Comparison of ENCODE assay signal across 1 cellular context in the genomic region with DNA sequence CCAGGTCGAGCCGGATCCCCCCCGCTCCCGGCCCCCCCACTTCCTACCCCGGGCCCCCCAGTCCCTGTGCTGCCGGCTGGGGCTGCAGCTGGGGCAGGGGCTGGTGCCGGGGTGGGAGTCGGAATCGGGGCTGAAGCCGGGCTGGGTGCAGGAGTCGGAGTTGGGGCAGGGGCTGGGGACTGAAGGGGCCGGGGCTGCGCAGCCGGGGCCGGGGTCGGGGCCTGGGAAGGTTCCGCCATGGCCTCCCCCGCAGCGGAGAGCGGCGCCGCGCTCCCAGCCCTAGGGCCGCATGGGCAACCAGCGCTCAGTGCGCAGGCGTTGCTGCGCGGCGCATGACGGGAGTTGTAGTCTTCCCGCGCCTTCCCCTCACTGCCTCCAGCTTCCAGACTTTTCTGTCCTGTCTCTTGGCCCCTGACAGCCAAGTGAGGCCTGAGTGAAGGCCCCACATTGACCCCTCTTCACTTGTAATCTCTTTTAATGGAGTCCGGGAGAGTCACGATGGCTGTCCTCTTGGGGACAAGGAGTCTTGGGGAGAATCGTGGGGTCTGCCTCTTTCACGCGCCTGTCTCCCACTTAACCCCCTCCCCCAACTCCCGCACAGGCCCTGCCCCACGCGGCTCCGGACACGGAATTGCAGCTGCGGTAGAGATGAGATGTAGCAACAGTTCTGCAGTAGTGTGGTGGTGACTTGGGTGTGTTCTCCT.
TF ChIP-seq lines count a peak whose summit lies in the region.

KAT2A (minus strand) TSS at position 302 of the 704 bp plus-strand sequence; CDS start at position 239, 63 bp downstream.

TF ChIP-seq in HepG2, 621 proteins besides CTCF, POLR2A, EP300 and RAD21 (continued from another document and continues in another):
- TF ChIP-seq USF2 (IDR thresholded peaks at IDR 0.05; ENCODE audit: low read depth, low read length) (no peak), USF2 (CRISPR knock-in tag; IDR thresholded peaks at IDR 0.05; ENCODE audit: borderline replicate concordance) (no peak), ZNF713 (CRISPR knock-in tag; IDR thresholded peaks at IDR 0.05) (0 out of 2 replicates have a peak, but pooled peaks have one; percentile 32), ZNF446 (CRISPR knock-in tag; IDR thresholded peaks at IDR 0.05) (no peak), ZNF607 (CRISPR knock-in tag; IDR thresholded peaks at IDR 0.05; ENCODE audit: borderline replicate concordance) (peak; percentile 56; the same call in 1 of the 2 replicates), YEATS2 (CRISPR knock-in tag; IDR thresholded peaks at IDR 0.05; ENCODE audit: borderline replicate concordance) (peak; percentile 66; the same call in 1 of the 2 replicates), SAFB2 (CRISPR knock-in tag; IDR thresholded peaks at IDR 0.05; ENCODE audit: borderline replicate concordance, low read depth) (peak; percentile 39; the same call in 1 of the 2 replicates), MTA3 (CRISPR knock-in tag; IDR thresholded peaks at IDR 0.05) (no peak), HMGXB4 (CRISPR knock-in tag; IDR thresholded peaks at IDR 0.05; ENCODE audit: borderline replicate concordance in 1 of 2, low read depth in 1 of 2) (peak; percentile 44 to 59; a peak in 3 of 4 replicates), ZNF644 (CRISPR knock-in tag; IDR thresholded peaks at IDR 0.05; ENCODE audit: low read depth) (no peak), GFI1 (CRISPR knock-in tag; IDR thresholded peaks at IDR 0.05; ENCODE audit: borderline replicate concordance) (peak; percentile 18; the same call in 1 of the 2 replicates), REPIN1 (CRISPR knock-in tag; IDR thresholded peaks at IDR 0.05; ENCODE audit: borderline replicate concordance, low read depth) (peak; percentile 56; the same call in 1 of the 2 replicates), MNT (IDR thresholded peaks at IDR 0.05) (peak; percentile 28; the same call in 1 of the 2 replicates), SYNCRIP (IDR thresholded peaks at IDR 0.05; ENCODE audit: insufficient read depth, low read depth, low read length) (no peak), TBP (CRISPR knock-in tag; IDR thresholded peaks at IDR 0.05) (no peak), CBFB (CRISPR knock-in tag; IDR thresholded peaks at IDR 0.05) (peak; percentile 49; the same call in 1 of the 2 replicates), ZNF232 (CRISPR knock-in tag; IDR thresholded peaks at IDR 0.05; ENCODE audit: borderline replicate concordance) (no peak), ZNF431 (CRISPR knock-in tag; IDR thresholded peaks at IDR 0.05; ENCODE audit: borderline replicate concordance, low read depth) (peak; percentile 40; the same call in 1 of the 2 replicates), SALL2 (CRISPR knock-in tag; IDR thresholded peaks at IDR 0.05) (peak; percentile 49; the same call in 1 of the 2 replicates), ZNF20 (CRISPR knock-in tag; IDR thresholded peaks at IDR 0.05) (no peak), MED1 (CRISPR knock-in tag; IDR thresholded peaks at IDR 0.05) (peak; percentile 49; the same call in 1 of the 2 replicates), PHF8 (CRISPR knock-in tag; IDR thresholded peaks at IDR 0.05) (peak; percentile 84), FOXK1 (CRISPR knock-in tag; IDR thresholded peaks at IDR 0.05; ENCODE audit: borderline replicate concordance, low read depth) (peak; percentile 35; the same call in 1 of the 2 replicates), ELF3 (CRISPR knock-in tag; IDR thresholded peaks at IDR 0.05) (peak; percentile 29; the same call in 1 of the 2 replicates), ZHX2 (IDR thresholded peaks at IDR 0.05; ENCODE audit: low read depth) (no peak; the same call in 1 of the 2 replicates), ZHX2 (CRISPR knock-in tag; IDR thresholded peaks at IDR 0.05; ENCODE audit: borderline replicate concordance) (no peak), ZNF556 (CRISPR knock-in tag; IDR thresholded peaks at IDR 0.05; ENCODE audit: borderline replicate concordance) (no peak), PLRG1 (conservative IDR thresholded peaks at IDR 0.05) (no peak), HOXA3 (CRISPR knock-in tag; IDR thresholded peaks at IDR 0.05) (peak; percentile 83), ASH2L (IDR thresholded peaks at IDR 0.05; ENCODE audit: insufficient read length, low read depth, low read length) (peak; percentile 40), ZNF672 (CRISPR knock-in tag; IDR thresholded peaks at IDR 0.05) (no peak), MTA1 (CRISPR knock-in tag; IDR thresholded peaks at IDR 0.05; ENCODE audit: borderline replicate concordance) (no peak), ZNF263 (CRISPR knock-in tag; IDR thresholded peaks at IDR 0.05) (0 out of 2 replicates have a peak, but pooled peaks have one; percentile 17), RERE (CRISPR knock-in tag; IDR thresholded peaks at IDR 0.05; ENCODE audit: low read depth) (no peak), ZNF572 (CRISPR knock-in tag; IDR thresholded peaks at IDR 0.05) (peak; percentile 74; the same call in 1 of the 2 replicates), ZFP62 (CRISPR knock-in tag; IDR thresholded peaks at IDR 0.05) (no peak)
- TF ChIP-seq, protein P1, sequence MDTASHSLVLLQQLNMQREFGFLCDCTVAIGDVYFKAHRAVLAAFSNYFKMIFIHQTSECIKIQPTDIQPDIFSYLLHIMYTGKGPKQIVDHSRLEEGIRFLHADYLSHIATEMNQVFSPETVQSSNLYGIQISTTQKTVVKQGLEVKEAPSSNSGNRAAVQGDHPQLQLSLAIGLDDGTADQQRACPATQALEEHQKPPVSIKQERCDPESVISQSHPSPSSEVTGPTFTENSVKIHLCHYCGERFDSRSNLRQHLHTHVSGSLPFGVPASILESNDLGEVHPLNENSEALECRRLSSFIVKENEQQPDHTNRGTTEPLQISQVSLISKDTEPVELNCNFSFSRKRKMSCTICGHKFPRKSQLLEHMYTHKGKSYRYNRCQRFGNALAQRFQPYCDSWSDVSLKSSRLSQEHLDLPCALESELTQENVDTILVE (CRISPR knock-in tag; IDR thresholded peaks at IDR 0.05): no peak
